Comparison of ENCODE assay signal across 8 cellular contexts in genomic region chr7:120950539-120951308, GRCh38. TPM values are rescaled to one million over a fixed set of nuclear protein-coding genes. Genes with fewer than 3 reads are reported as not detected.
DNase-seq lines count a peak whose midpoint lies in the region; ATAC-seq and TF ChIP-seq lines count a peak whose summit lies in the region.

TSS of gene ING3 (plus strand) at chr7:120950777. CDS start at chr7:120950897, 120 bp downstream.

- CTCF ChIA-PET in HEK293T (lab: Yijun Ruan, JAX) = interaction anchor here (1.2 kb wide), 1 partner anchor 37 kb away, joined by 3 read pairs; no protein-coding TSS in a partner anchor

- H4K20me1 ChIP-seq in neural progenitor cell (ENCODE audit: low read depth) = peaks cover 10% of the 10 kb centered on the region

- peaks cover 10% of the 10 kb centered on the region for H3K36me3 Mint-ChIP-seq in neural progenitor cell

- peaks cover 15% of the 10 kb centered on the region for H3K4me1 Mint-ChIP-seq in neural progenitor cell

- peak within 1 kb of the TSS; percentile 99 for H3K27ac Mint-ChIP-seq in neural progenitor cell

- H3K36me3 ChIP-seq in neural progenitor cell = peaks cover 14% of the 10 kb centered on the region

- H3K9me3 ChIP-seq in neural progenitor cell (ENCODE audit: low read depth) = no peaks in the 10 kb centered on the region

- peaks cover 36% of the 10 kb centered on the region for H3K79me2 ChIP-seq in neural progenitor cell (ENCODE audit: low read depth)

- POLR2A ChIA-PET in HEK293T (lab: Yijun Ruan, JAX) = interaction anchor here (0.6 to 1.5 kb wide), 7 partner anchors 14 to 242 kb away, joined by 3 to 5 read pairs (median 3); no protein-coding TSS in a partner anchor

- no peaks in the 10 kb centered on the region for H3K4me1 ChIP-seq in foreskin keratinocyte
- peaks cover 9% of the 10 kb centered on the region for H3K4me1 ChIP-seq in neural progenitor cell

- H2AFZ ChIP-seq in neural progenitor cell (replicated peaks) = peak within 1 kb of the TSS; percentile 99

- H3K4me2 ChIP-seq in neural progenitor cell = peak within 1 kb of the TSS; percentile 97

- peak within 1 kb of the TSS; percentile 100 for H3K9ac ChIP-seq in neural progenitor cell

- no peaks in the 10 kb centered on the region for H3K27me3 ChIP-seq in foreskin keratinocyte
- no peaks in the 10 kb centered on the region for H3K27me3 ChIP-seq in neural progenitor cell

- H3K27ac ChIP-seq in foreskin keratinocyte (peak within 1 kb of the TSS; percentile 89), neural progenitor cell (peak within 1 kb of the TSS; percentile 100)

- H3K4me3 ChIP-seq in neural progenitor cell = peak within 1 kb of the TSS; percentile 85

- H3K4me3 Mint-ChIP-seq in neural progenitor cell = peak within 1 kb of the TSS; percentile 92

- in situ Hi-C loops in SK-MEL-5 (cut with HindIII; ENCODE audit: low pct_unique_long_range_greater_than_20kb, low sequenced_read_pairs) = no loop called here

- peak; percentile 97 for ATAC-seq in foreskin keratinocyte

- no peaks in the 10 kb centered on the region for H3K9me3 Mint-ChIP-seq in neural progenitor cell

- H3K27me3 Mint-ChIP-seq in neural progenitor cell (ENCODE audit: insufficient read depth, low read depth) = no peaks in the 10 kb centered on the region

- no peak for TF ChIP-seq CTCF in foreskin keratinocyte (conservative IDR thresholded peaks at IDR 0.05)
- TF ChIP-seq CTCF in neural progenitor cell (IDR thresholded peaks at IDR 0.05) = no peak

- DNase-seq in GF-D8 (lab: John Stamatoyannopoulos, UW) (peak; percentile 95), HEK293T (ENCODE audit: extremely low spot score) (peak; percentile 89), MV-4-11 (lab: John Stamatoyannopoulos, UW) (peak; percentile 97), SK-MEL-5 (ENCODE audit: low read depth, low spot score) (peak; percentile 99), foreskin keratinocyte (peak; percentile 89 to 95), neural progenitor cell (ENCODE audit: low spot score) (peak; percentile 99), stromal cell of bone marrow (ENCODE audit: low read depth) (peak; percentile 95)
- peak; percentile 98 for DNase-seq in activated naive CD4-positive, alpha-beta T cell treated with Interleukin-2 at 50 U/mL for 16 hours

- no peaks in the 10 kb centered on the region for H3F3A ChIP-seq in neural progenitor cell (ENCODE audit: low read depth)

TF ChIP-seq in HEK293T, 16 proteins besides CTCF, POLR2A, EP300 and RAD21:
- TF ChIP-seq ARNT (IDR thresholded peaks at IDR 0.05) = no peak
- no peak for TF ChIP-seq FOXA1 (IDR thresholded peaks at IDR 0.05)
- TF ChIP-seq SUZ12 (IDR thresholded peaks at IDR 0.05) = peak; percentile 88
- no peak; the same call in 1 of the 2 replicates for TF ChIP-seq FOXM1 (IDR thresholded peaks at IDR 0.05; ENCODE audit: borderline replicate concordance)
- TF ChIP-seq SP1 (IDR thresholded peaks at IDR 0.05) = no peak
- peak; percentile 98 for TF ChIP-seq PKNOX1 (IDR thresholded peaks at IDR 0.05)
- no peak for TF ChIP-seq TARDBP (IDR thresholded peaks at IDR 0.05)
- peak; percentile 44; the same call in 1 of the 2 replicates for TF ChIP-seq ELF4 (IDR thresholded peaks at IDR 0.05)
- peak; percentile 100 for TF ChIP-seq ZNF384 (IDR thresholded peaks at IDR 0.05)
- peak; percentile 50; the same call in 1 of the 2 replicates for TF ChIP-seq NFRKB (IDR thresholded peaks at IDR 0.05)

RNA-seq across cellular contexts. Expression of gene ING3, which starts in this region (rescaled TPM):
- total RNA-seq in SK-MEL-5 (2014; rRNA removed; shearing (Covaris generic)) = 27.0 and 29.2 TPM in 2 replicates
- 8.5 and 16.8 TPM in 2 replicates for polyA plus RNA-seq in SK-MEL-5 (2015; cell fraction: cytosol; rRNA removed)
- polyA plus RNA-seq in SK-MEL-5 (2015; cell fraction: nucleus; rRNA removed) = 48.1 and 56.5 TPM in 2 replicates
- total RNA-seq in foreskin keratinocyte (9.9 and 10.7 TPM in 2 replicates), neural progenitor cell (ENCODE audit: low replicate concordance) (19.0 and 32.0 TPM in 2 replicates)
- polyA plus RNA-seq in foreskin keratinocyte = 4.8 and 5.5 TPM in 2 replicates

Comparison
In these comparisons a context has a peak if more than half of its experiments do, and no peak if none do; other contexts are left out.
1. Peak in every context shown above with its lines: DNase-seq, ATAC-seq, H3K4me3 ChIP-seq and H3K27ac ChIP-seq.